In genomic region chr3:197023241-197023997, GRCh38 we compare ENCODE assay signal across 10 cellular contexts. TPM values are rescaled to one million over a fixed set of nuclear protein-coding genes. Genes with fewer than 3 reads are reported as not detected.
A peak's percentile ranks its signal among the peaks of the same experiment; 100 is the strongest.
DNase-seq lines count a peak whose midpoint lies in the region; ATAC-seq and TF ChIP-seq lines count a peak whose summit lies in the region.
"Had no signal": no experiment of that assay in that cellular context is flagged by ENCODE, and none has a peak within 500 bp of the region (broad histone marks: within the 10 kb centered on the region; RNA-seq: fewer than 3 reads in every experiment).

No MANE protein-coding gene starts in this region.

- H3K9ac ChIP-seq in NT2/D1 (ENCODE audit: insufficient read length, low read depth): peak overlapping the region; percentile 38
- no peak overlapping the region for H3K9ac ChIP-seq in colonic mucosa (ENCODE audit: low read depth in 2 of 2, low read length in 2 of 2)

- H3K4me3 Mint-ChIP-seq in activated T-cell treated with anti-CD3 and anti-CD28 coated beads, Interleukin-2, amount 50 U/mL, for 24 hours: peak overlapping the region; percentile 18
- peak overlapping the region; percentile 72 for H3K4me3 Mint-ChIP-seq in memory B cell
- H3K4me3 Mint-ChIP-seq: T-helper 1 cell treated with Interleukin-12 subunit alpha and Interleukin-12 subunit beta and Interleukin-4 antibody, amounts not matched to agents 30 μg/mL and 1 μg/mL, for 36 hours had no signal

- H3K36me3 ChIP-seq in NT2/D1 (ENCODE audit: insufficient read depth, insufficient read length, low read length): peaks cover 54% of the 10 kb centered on the region
- H3K36me3 ChIP-seq in colonic mucosa: no peaks in the 10 kb centered on the region

- peaks cover 23% of the 10 kb centered on the region for H3K4me1 ChIP-seq in NT2/D1 (ENCODE audit: insufficient read depth, insufficient read length)
- H3K4me1 ChIP-seq in colonic mucosa: no peaks in the 10 kb centered on the region

- intact Hi-C loops in colonic mucosa (cut with DNase I): no loop called here

- ATAC-seq in HG03139 (IDR thresholded peaks at IDR 0.05; ENCODE audit: unreplicated experiment): peak; percentile 44
- peak; percentile 94 for ATAC-seq in memory B cell (ENCODE audit: low read depth)

- no peak overlapping the region for H3K27ac ChIP-seq in colonic mucosa

- H3K9me3 Mint-ChIP-seq in activated T-cell treated with anti-CD3 and anti-CD28 coated beads, Interleukin-2, amount 50 U/mL, for 24 hours: no peaks in the 10 kb centered on the region
- H3K9me3 Mint-ChIP-seq in memory B cell: no peaks in the 10 kb centered on the region
- H3K9me3 Mint-ChIP-seq: T-helper 1 cell treated with Interleukin-12 subunit alpha and Interleukin-12 subunit beta and Interleukin-4 antibody, amounts not matched to agents 30 μg/mL and 1 μg/mL, for 36 hours had no signal

- H3K27me3 ChIP-seq in NT2/D1 (ENCODE audit: insufficient read depth, insufficient read length): no peaks in the 10 kb centered on the region
- no peaks in the 10 kb centered on the region for H3K27me3 ChIP-seq in colonic mucosa

- peak overlapping the region; percentile 72 for H3K27ac Mint-ChIP-seq in activated T-cell treated with anti-CD3 and anti-CD28 coated beads, Interleukin-2, amount 50 U/mL, for 24 hours
- peak overlapping the region; percentile 49 for H3K27ac Mint-ChIP-seq in memory B cell
- H3K27ac Mint-ChIP-seq: T-helper 1 cell treated with Interleukin-12 subunit alpha and Interleukin-12 subunit beta and Interleukin-4 antibody, amounts not matched to agents 30 μg/mL and 1 μg/mL, for 36 hours had no signal

- DNase-seq in activated T-cell treated with anti-CD3 and anti-CD28 coated beads, Interleukin-2, amount 50 U/mL, for 24 hours: no peak
- no peak for DNase-seq in activated T-cell treated with anti-CD3 and anti-CD28 coated beads for 4 hours
- DNase-seq in NT2/D1 (ENCODE audit: low read depth, low spot score): no peak
- peak; percentile 60 to 62 for DNase-seq in memory B cell (ENCODE audit: low spot score in 2 of 2)
- DNase-seq in GDM1 (lab: John Stamatoyannopoulos, UW): no peak
- no peak for DNase-seq in colonic mucosa
- DNase-seq in HCEC 1CT: no peak

- H3K27me3 Mint-ChIP-seq in activated T-cell treated with anti-CD3 and anti-CD28 coated beads, Interleukin-2, amount 50 U/mL, for 24 hours: peaks cover 40% of the 10 kb centered on the region
- peaks cover 8% of the 10 kb centered on the region for H3K27me3 Mint-ChIP-seq in memory B cell

- no peaks in the 10 kb centered on the region for H3K36me3 Mint-ChIP-seq in activated T-cell treated with anti-CD3 and anti-CD28 coated beads, Interleukin-2, amount 50 U/mL, for 24 hours (ENCODE audit: low read depth)
- H3K36me3 Mint-ChIP-seq in memory B cell: no peaks in the 10 kb centered on the region

- no peak overlapping the region for H3K4me3 ChIP-seq in NT2/D1 (ENCODE audit: insufficient read length, low read depth)
- H3K4me3 ChIP-seq in colonic mucosa: no peak overlapping the region

- TF ChIP-seq CTCF in colonic mucosa (IDR thresholded peaks at IDR 0.05): no peak

- H3K9me3 ChIP-seq in NT2/D1 (ENCODE audit: insufficient read depth, low read length): no peaks in the 10 kb centered on the region
- H3K9me3 ChIP-seq in colonic mucosa: no peaks in the 10 kb centered on the region
- H3K9me3 ChIP-seq: Caco-2 had no signal

- peaks cover 13% of the 10 kb centered on the region for H3K4me1 Mint-ChIP-seq in activated T-cell treated with anti-CD3 and anti-CD28 coated beads, Interleukin-2, amount 50 U/mL, for 24 hours (ENCODE audit: low read depth)
- peaks cover 10% of the 10 kb centered on the region for H3K4me1 Mint-ChIP-seq in memory B cell

RNA-seq across cellular contexts. Expression of gene MELTF, which starts 6.2 kb away (rescaled TPM):
- 10 to 100 TPM; 15.7 to 31.2 TPM for total RNA-seq in colonic mucosa

RNA-seq across cellular contexts. Expression of gene PIGZ, which starts 54.8 kb away (rescaled TPM):
- total RNA-seq in colonic mucosa: 100 to 1,000 TPM in 1 of 2 donors, 10 to 100 TPM in 1; 63.7 to 126 TPM

Comparison
In these comparisons a context has a peak if more than half of its experiments do, and no peak if none do; other contexts are left out.
1. DNase-seq: peak in memory B cell (2 of 2); none in activated T-cell treated with anti-CD3 and anti-CD28 coated beads, Interleukin-2, amount 50 U/mL, for 24 hours (single experiment), activated T-cell treated with anti-CD3 and anti-CD28 coated beads for 4 hours (single experiment), NT2/D1 (single experiment), GDM1 (single experiment), colonic mucosa (single experiment) and HCEC 1CT (single experiment).